Comparison of ENCODE assay signal across 4 cellular contexts in genomic region chr7:155710035-155710434, GRCh38.
TF ChIP-seq lines count a peak whose summit lies in the region.

No MANE protein-coding gene starts in this region.

TF ChIP-seq in A549, 52 proteins besides CTCF, POLR2A, EP300 and RAD21:
- no peak for TF ChIP-seq REST (IDR thresholded peaks at IDR 0.05)
- TF ChIP-seq MAFK (IDR thresholded peaks at IDR 0.05; ENCODE audit: partially characterized antibody) = peak; percentile 61
- no peak for TF ChIP-seq ZFP36 (IDR thresholded peaks at IDR 0.05; ENCODE audit: borderline replicate concordance, partially characterized antibody)

TF ChIP-seq in GM23338, 12 proteins besides CTCF, POLR2A, EP300 and RAD21 (continues in another document):
- TF ChIP-seq ZNF462 (CRISPR knock-in tag; IDR thresholded peaks at IDR 0.05) (no peak), CREB1 (CRISPR knock-in tag; IDR thresholded peaks at IDR 0.05; ENCODE audit: low read depth) (no peak), ZNF114 (CRISPR knock-in tag; IDR thresholded peaks at IDR 0.05) (no peak), STAT1 (IDR thresholded peaks at IDR 0.05; ENCODE audit: unreplicated experiment) (no peak), EZH2 (IDR thresholded peaks at IDR 0.05; ENCODE audit: low read depth, unreplicated experiment) (no peak), POLR2AphosphoS5 (IDR thresholded peaks at IDR 0.05; ENCODE audit: low read depth) (no peak), NANOG (IDR thresholded peaks at IDR 0.05; ENCODE audit: borderline replicate concordance) (no peak)

TF ChIP-seq in K562, 482 proteins besides CTCF, POLR2A, EP300 and RAD21 (continued from another document):
- no peak for TF ChIP-seq ZC3H11A (IDR thresholded peaks at IDR 0.05; ENCODE audit: low read depth, low read length)
- TF ChIP-seq C11orf30 (IDR thresholded peaks at IDR 0.05; ENCODE audit: low read depth) = peak; percentile 34
- no peak for TF ChIP-seq XRCC4 (IDR thresholded peaks at IDR 0.05; ENCODE audit: extremely low read depth, insufficient read depth, insufficient read length)
- TF ChIP-seq ZNF445 (CRISPR knock-in tag; IDR thresholded peaks at IDR 0.05; ENCODE audit: low read depth) = no peak
- no peak for TF ChIP-seq ZNF639 (CRISPR knock-in tag; conservative IDR thresholded peaks at IDR 0.05 in 1 of 2, IDR thresholded peaks at IDR 0.05 in 1 of 2)
- TF ChIP-seq CBX1 (IDR thresholded peaks at IDR 0.05; ENCODE audit: low read depth) = no peak
TF ChIP-seq in K562: peak in this region for 2.

TF ChIP-seq in WTC11, 78 proteins besides CTCF, POLR2A, EP300 and RAD21 (continued from another document):
- TF ChIP-seq ZNF121 (CRISPR knock-in tag; IDR thresholded peaks at IDR 0.05) (no peak), CREB1 (CRISPR knock-in tag; IDR thresholded peaks at IDR 0.05) (no peak), RORB (CRISPR knock-in tag; IDR thresholded peaks at IDR 0.05) (no peak), HMGA2 (CRISPR knock-in tag; IDR thresholded peaks at IDR 0.05) (no peak)
